Comparison of ENCODE assay signal across 8 cellular contexts in genomic region chr12:26884765-26885576, GRCh38. TPM values are rescaled to one million over a fixed set of nuclear protein-coding genes. Genes with fewer than 3 reads are reported as not detected.
DNase-seq lines count a peak whose midpoint lies in the region; ATAC-seq and TF ChIP-seq lines count a peak whose summit lies in the region.

No MANE protein-coding gene starts in this region.

- peak; percentile 91 for DNase-seq in DMS79 treated with DMSO at 0.1 percent for 48 hours (lab: John Stamatoyannopoulos, UW)
- DNase-seq in GM23338 (ENCODE audit: low spot score): peak; percentile 93
- peak; percentile 52 for DNase-seq in MG63
- DNase-seq in SHP77 (lab: John Stamatoyannopoulos, UW): peak; percentile 91 to 94
- peak; percentile 78 for DNase-seq in activated T-helper 2 cell treated with anti-CD3 and anti-CD28 coated beads, Interferon-gamma antibody, Interleukin-2, Interleukin-4, amounts not matched to agents 10 μg/mL and 5 μg/mL and 100 μg/mL, durations not matched to agents 14 hours and 24 hours and 36 hours (ENCODE audit: low spot score)
- peak; percentile 67 for DNase-seq in fibroblast of the conjunctiva (ENCODE audit: low read depth)
- peak in 53 of 56 donors; percentile 15 to 92 (median 62) for DNase-seq in nucleus accumbens (lab: John Stamatoyannopoulos, UW)

- H3K27me3 ChIP-seq in GM23338 (ENCODE audit: insufficient read depth) (no peaks in the 10 kb centered on the region), MG63 (no peaks in the 10 kb centered on the region), subcutaneous abdominal adipose tissue (ENCODE audit: control insufficient read depth in 5 of 5, insufficient read depth in 4 of 5, low read length in 5 of 5) (no peaks in the 10 kb centered on the region)

- no peak overlapping the region for H3K4me3 Mint-ChIP-seq in GM23338
- no peak overlapping the region for H3K4me3 Mint-ChIP-seq in activated T-helper 2 cell treated with anti-CD3 and anti-CD28 coated beads, Interferon-gamma antibody, Interleukin-2, Interleukin-4, amounts not matched to agents 10 μg/mL and 5 μg/mL and 100 μg/mL, durations not matched to agents 14 hours and 24 hours and 36 hours (ENCODE audit: low read depth)

- H3K4me2 ChIP-seq in GM23338: no peak overlapping the region

- ATAC-seq in GM23338: peak; percentile 96

- H3K4me3 ChIP-seq in GM23338 (no peak overlapping the region), MG63 (no peak overlapping the region), subcutaneous abdominal adipose tissue (ENCODE audit: low read depth in 1 of 5, low read length in 5 of 5) (peak overlapping the region; percentile 5 to 53 (median 39))

- no peaks in the 10 kb centered on the region for H3K4me1 ChIP-seq in GM23338 (ENCODE audit: insufficient read depth)
- peaks cover 3 to 7% (median 5%) of the 10 kb centered on the region in 5 donors for H3K4me1 ChIP-seq in subcutaneous abdominal adipose tissue (ENCODE audit: control insufficient read depth in 5 of 5, insufficient read depth in 5 of 5, low read length in 5 of 5)

- peak; percentile 97 to 98 for TF ChIP-seq CTCF in GM23338 (conservative IDR thresholded peaks at IDR 0.05; ENCODE audit: low read depth in 2 of 2)

- no peaks in the 10 kb centered on the region for H3F3A ChIP-seq in GM23338 (replicated peaks; ENCODE audit: low read depth)

- H3K27ac ChIP-seq in GM23338 (ENCODE audit: low read depth): no peak overlapping the region
- H3K27ac ChIP-seq in subcutaneous abdominal adipose tissue (ENCODE audit: low read depth, low read length): no peak overlapping the region

- H3K9me3 Mint-ChIP-seq in GM23338: peaks cover 16% of the 10 kb centered on the region
- H3K9me3 Mint-ChIP-seq in activated T-helper 2 cell treated with anti-CD3 and anti-CD28 coated beads, Interferon-gamma antibody, Interleukin-2, Interleukin-4, amounts not matched to agents 10 μg/mL and 5 μg/mL and 100 μg/mL, durations not matched to agents 14 hours and 24 hours and 36 hours: no peaks in the 10 kb centered on the region

- peaks cover 3% of the 10 kb centered on the region; the same call in 1 of the 2 replicates for H3K9me3 ChIP-seq in MG63
- H3K9me3 ChIP-seq in subcutaneous abdominal adipose tissue (ENCODE audit: control insufficient read depth in 5 of 5, low read length in 5 of 5): no peaks in the 10 kb centered on the region

- no peaks in the 10 kb centered on the region for H3K9me2 ChIP-seq in GM23338 (ENCODE audit: insufficient read depth)

- no peaks in the 10 kb centered on the region for H3K79me2 ChIP-seq in GM23338 (replicated peaks; ENCODE audit: insufficient read depth)

- no peak overlapping the region for H3K27ac Mint-ChIP-seq in GM23338
- H3K27ac Mint-ChIP-seq in activated T-helper 2 cell treated with anti-CD3 and anti-CD28 coated beads, Interferon-gamma antibody, Interleukin-2, Interleukin-4, amounts not matched to agents 10 μg/mL and 5 μg/mL and 100 μg/mL, durations not matched to agents 14 hours and 24 hours and 36 hours: no peak overlapping the region

- no peaks in the 10 kb centered on the region for H4K20me1 ChIP-seq in GM23338 (replicated peaks; ENCODE audit: insufficient read depth)

- no peak overlapping the region for H3K9ac ChIP-seq in subcutaneous abdominal adipose tissue (ENCODE audit: low read length in 5 of 5)

- intact Hi-C loops in activated T-helper 2 cell treated with anti-CD3 and anti-CD28 coated beads, Interferon-gamma antibody, Interleukin-2, Interleukin-4, amounts not matched to agents 10 μg/mL and 5 μg/mL and 100 μg/mL, durations not matched to agents 14 hours and 24 hours and 36 hours (cut with micrococcal nuclease): loop anchor here (1.0 to 10.0 kb wide), 4 partner anchors 32 to 788 kb away; partner anchors contain the start of gene ITPR2

- peaks cover 7% of the 10 kb centered on the region for H3K36me3 Mint-ChIP-seq in GM23338 (ENCODE audit: low read depth)
- no peaks in the 10 kb centered on the region for H3K36me3 Mint-ChIP-seq in activated T-helper 2 cell treated with anti-CD3 and anti-CD28 coated beads, Interferon-gamma antibody, Interleukin-2, Interleukin-4, amounts not matched to agents 10 μg/mL and 5 μg/mL and 100 μg/mL, durations not matched to agents 14 hours and 24 hours and 36 hours (ENCODE audit: low read depth)

- peak overlapping the region; percentile 90 for H2AFZ ChIP-seq in GM23338

- H3K36me3 ChIP-seq in GM23338 (ENCODE audit: insufficient read depth): peaks cover 4% of the 10 kb centered on the region; the same call in 1 of the 2 replicates
- H3K36me3 ChIP-seq in MG63: no peaks in the 10 kb centered on the region
- no peaks in the 10 kb centered on the region for H3K36me3 ChIP-seq in subcutaneous abdominal adipose tissue (ENCODE audit: control insufficient read depth in 5 of 5, insufficient read depth in 5 of 5, low read length in 5 of 5)

- no peaks in the 10 kb centered on the region for H3K4me1 Mint-ChIP-seq in GM23338
- peaks cover 16% of the 10 kb centered on the region for H3K4me1 Mint-ChIP-seq in activated T-helper 2 cell treated with anti-CD3 and anti-CD28 coated beads, Interferon-gamma antibody, Interleukin-2, Interleukin-4, amounts not matched to agents 10 μg/mL and 5 μg/mL and 100 μg/mL, durations not matched to agents 14 hours and 24 hours and 36 hours (ENCODE audit: low read depth)

- H3K27me3 Mint-ChIP-seq in GM23338 (ENCODE audit: insufficient read depth, low read depth, poor library complexity): peaks cover 2% of the 10 kb centered on the region
- peaks cover 11% of the 10 kb centered on the region for H3K27me3 Mint-ChIP-seq in activated T-helper 2 cell treated with anti-CD3 and anti-CD28 coated beads, Interferon-gamma antibody, Interleukin-2, Interleukin-4, amounts not matched to agents 10 μg/mL and 5 μg/mL and 100 μg/mL, durations not matched to agents 14 hours and 24 hours and 36 hours (ENCODE audit: low read depth)

TF ChIP-seq in GM23338, 12 proteins besides CTCF, POLR2A, EP300 and RAD21:
- TF ChIP-seq, protein P1, sequence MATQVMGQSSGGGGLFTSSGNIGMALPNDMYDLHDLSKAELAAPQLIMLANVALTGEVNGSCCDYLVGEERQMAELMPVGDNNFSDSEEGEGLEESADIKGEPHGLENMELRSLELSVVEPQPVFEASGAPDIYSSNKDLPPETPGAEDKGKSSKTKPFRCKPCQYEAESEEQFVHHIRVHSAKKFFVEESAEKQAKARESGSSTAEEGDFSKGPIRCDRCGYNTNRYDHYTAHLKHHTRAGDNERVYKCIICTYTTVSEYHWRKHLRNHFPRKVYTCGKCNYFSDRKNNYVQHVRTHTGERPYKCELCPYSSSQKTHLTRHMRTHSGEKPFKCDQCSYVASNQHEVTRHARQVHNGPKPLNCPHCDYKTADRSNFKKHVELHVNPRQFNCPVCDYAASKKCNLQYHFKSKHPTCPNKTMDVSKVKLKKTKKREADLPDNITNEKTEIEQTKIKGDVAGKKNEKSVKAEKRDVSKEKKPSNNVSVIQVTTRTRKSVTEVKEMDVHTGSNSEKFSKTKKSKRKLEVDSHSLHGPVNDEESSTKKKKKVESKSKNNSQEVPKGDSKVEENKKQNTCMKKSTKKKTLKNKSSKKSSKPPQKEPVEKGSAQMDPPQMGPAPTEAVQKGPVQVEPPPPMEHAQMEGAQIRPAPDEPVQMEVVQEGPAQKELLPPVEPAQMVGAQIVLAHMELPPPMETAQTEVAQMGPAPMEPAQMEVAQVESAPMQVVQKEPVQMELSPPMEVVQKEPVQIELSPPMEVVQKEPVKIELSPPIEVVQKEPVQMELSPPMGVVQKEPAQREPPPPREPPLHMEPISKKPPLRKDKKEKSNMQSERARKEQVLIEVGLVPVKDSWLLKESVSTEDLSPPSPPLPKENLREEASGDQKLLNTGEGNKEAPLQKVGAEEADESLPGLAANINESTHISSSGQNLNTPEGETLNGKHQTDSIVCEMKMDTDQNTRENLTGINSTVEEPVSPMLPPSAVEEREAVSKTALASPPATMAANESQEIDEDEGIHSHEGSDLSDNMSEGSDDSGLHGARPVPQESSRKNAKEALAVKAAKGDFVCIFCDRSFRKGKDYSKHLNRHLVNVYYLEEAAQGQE (IDR thresholded peaks at IDR 0.05; ENCODE audit: unreplicated experiment): no peak
- no peak for TF ChIP-seq STAT1 (IDR thresholded peaks at IDR 0.05; ENCODE audit: unreplicated experiment)
- no peak for TF ChIP-seq ETS1 (IDR thresholded peaks at IDR 0.05)

RNA-seq across cellular contexts. Expression of gene ITPR2, which starts 52.0 kb away (rescaled TPM):
- 55.0 and 65.2 TPM in 2 replicates for total RNA-seq in GM23338 (2014; rRNA removed; shearing (Covaris generic))
- polyA plus RNA-seq in GM23338 (2016; fragmentation: Nextera tagmentation; extraction: Ambion mirVana): 38.4 and 44.5 TPM in 2 replicates
- total RNA-seq in MG63 (2014; rRNA removed; shearing (Covaris generic); ENCODE audit: low replicate concordance): 3.6 and 4.6 TPM in 2 replicates
- 49.3 and 49.6 TPM in 2 replicates for total RNA-seq in activated T-helper 2 cell treated with anti-CD3 and anti-CD28 coated beads, Interferon-gamma antibody, Interleukin-2, Interleukin-4, amounts not matched to agents 10 μg/mL and 5 μg/mL and 100 μg/mL, durations not matched to agents 14 hours and 24 hours and 36 hours

RNA-seq across cellular contexts. Expression of gene INTS13, which starts 52.8 kb away (rescaled TPM):
- total RNA-seq in GM23338 (2014; rRNA removed; shearing (Covaris generic)): 94.1 and 137 TPM in 2 replicates
- polyA plus RNA-seq in GM23338 (2016; fragmentation: Nextera tagmentation; extraction: Ambion mirVana): 91.3 and 98.1 TPM in 2 replicates
- total RNA-seq in MG63 (2014; rRNA removed; shearing (Covaris generic); ENCODE audit: low replicate concordance): 87.1 and 123 TPM in 2 replicates
- 54.4 and 65.7 TPM in 2 replicates for total RNA-seq in activated T-helper 2 cell treated with anti-CD3 and anti-CD28 coated beads, Interferon-gamma antibody, Interleukin-2, Interleukin-4, amounts not matched to agents 10 μg/mL and 5 μg/mL and 100 μg/mL, durations not matched to agents 14 hours and 24 hours and 36 hours

RNA-seq across cellular contexts. Expression of gene FGFR1OP2, which starts 53.3 kb away (rescaled TPM):
- 45.0 and 61.4 TPM in 2 replicates for total RNA-seq in GM23338 (2014; rRNA removed; shearing (Covaris generic))
- polyA plus RNA-seq in GM23338 (2016; fragmentation: Nextera tagmentation; extraction: Ambion mirVana): 26.8 and 35.6 TPM in 2 replicates
- total RNA-seq in MG63 (2014; rRNA removed; shearing (Covaris generic); ENCODE audit: low replicate concordance): 30.4 and 52.9 TPM in 2 replicates
- 48.4 and 49.0 TPM in 2 replicates for total RNA-seq in activated T-helper 2 cell treated with anti-CD3 and anti-CD28 coated beads, Interferon-gamma antibody, Interleukin-2, Interleukin-4, amounts not matched to agents 10 μg/mL and 5 μg/mL and 100 μg/mL, durations not matched to agents 14 hours and 24 hours and 36 hours

Comparison
In these comparisons a context has a peak if more than half of its experiments do, and no peak if none do; other contexts are left out.
1. H3K4me3 ChIP-seq: peak in subcutaneous abdominal adipose tissue (5 of 5); none in GM23338 (single experiment) and MG63 (single experiment).
2. Peak in every context shown above with its lines, with median percentiles within 50 percentile points of each other: DNase-seq.